ENCODE assay signal across 12 cellular contexts in genomic region chr10:46541017-46541661, GRCh38. TPM values are rescaled to one million over a fixed set of nuclear protein-coding genes. Genes with fewer than 3 reads are reported as not detected.
A peak's percentile ranks its signal among the peaks of the same experiment; 100 is the strongest.
DNase-seq lines count a peak whose midpoint lies in the region; ATAC-seq and TF ChIP-seq lines count a peak whose summit lies in the region.
"Had no signal": no experiment of that assay in that cellular context is flagged by ENCODE, and none has a peak within 500 bp of the region (broad histone marks: within the 10 kb centered on the region; RNA-seq: fewer than 3 reads in every experiment).

No MANE protein-coding gene starts in this region.

- no peaks in the 10 kb centered on the region for H3K27me3 ChIP-seq in body of pancreas
- H3K27me3 ChIP-seq in tibial artery: no peaks in the 10 kb centered on the region

- H3K27ac ChIP-seq in body of pancreas (peak overlapping the region in 2 of 4 donors; percentile 74 to 84), tibial artery (no peak overlapping the region)
- H3K27ac ChIP-seq: C4-2B, PC-9 had no signal

- DNase-seq in activated CD4-positive, alpha-beta T cell treated with anti-CD3 and anti-CD28 coated beads, Interleukin-2, amount 50 U/mL, for 1 hour: peak; percentile 1
- no peak for DNase-seq in activated CD4-positive, alpha-beta T cell treated with anti-CD3 and anti-CD28 coated beads for 1 hour
- DNase-seq in body of pancreas (peak; percentile 38 to 69 (median 53)), islet precursor cell (peak; percentile 87), tibial artery (peak; percentile 22 to 67), kidney tubule cell (ENCODE audit: low spot score) (no peak), RKO (ENCODE audit: low spot score) (no peak)
- DNase-seq: activated naive CD4-positive, alpha-beta T cell treated with Interleukin-2 at 50 U/mL for 16 hours; stimulated activated CD4-positive, alpha-beta T cell treated with anti-CD3 and anti-CD28 coated beads, Interleukin-4, amount 100 ng/mL, for 24 hours had no signal

- H3K9me3 ChIP-seq in body of pancreas: no peaks in the 10 kb centered on the region
- H3K9me3 ChIP-seq in tibial artery: no peaks in the 10 kb centered on the region

- no peak overlapping the region for H3K4me3 ChIP-seq in body of pancreas
- H3K4me3 ChIP-seq in tibial artery: peak overlapping the region; percentile 18 to 34
- H3K4me3 ChIP-seq: PC-9 had no signal

- no peak for TF ChIP-seq POLR2A in body of pancreas (IDR thresholded peaks at IDR 0.05)

- H3K36me3 ChIP-seq in body of pancreas (replicated peaks in 1 of 2; ENCODE audit: insufficient read depth in 1 of 2, low read depth in 2 of 2) (no peaks in the 10 kb centered on the region), tibial artery (no peaks in the 10 kb centered on the region)

- WGBS in body of pancreas, 2 donors: 12 to 29% methylated on average over 29 to 42 of the region's 42 CpGs

- ATAC-seq in body of pancreas: peak; percentile 36
- no peak for ATAC-seq in HG03571 (IDR thresholded peaks at IDR 0.05; ENCODE audit: unreplicated experiment)

- TF ChIP-seq CTCF in body of pancreas (IDR thresholded peaks at IDR 0.05) (peak in 2 of 7 experiments; percentile 9 to 41), tibial artery (IDR thresholded peaks at IDR 0.05) (no peak)

- H3K4me1 ChIP-seq in body of pancreas (peaks cover 25% of the 10 kb centered on the region), tibial artery (peaks cover 0 to 39% (median 20%) of the 10 kb centered on the region in 4 donors)

- intact Hi-C loops in body of pancreas (cut with DNase I): no loop called here
- intact Hi-C loops in tibial artery (cut with DNase I; ENCODE audit: low total_unique reads): no loop called here

RNA-seq across cellular contexts. Expression of gene GPRIN2, which starts 15.3 kb away (rescaled TPM):
- total RNA-seq in body of pancreas: 10 to 100 TPM; 15.8 to 16.3 TPM

RNA-seq across cellular contexts. Expression of gene SYT15, which starts 37.8 kb away (rescaled TPM):
- 1 to 10 TPM; 3.4 to 6.3 TPM for total RNA-seq in body of pancreas

Comparison
In these comparisons a context has a peak if more than half of its experiments do, and no peak if none do; other contexts are left out.
1. DNase-seq: peak in activated CD4-positive, alpha-beta T cell treated with anti-CD3 and anti-CD28 coated beads, Interleukin-2, amount 50 U/mL, for 1 hour (single experiment), body of pancreas (4 of 4), islet precursor cell (single experiment) and tibial artery (2 of 2); none in activated CD4-positive, alpha-beta T cell treated with anti-CD3 and anti-CD28 coated beads for 1 hour (single experiment), kidney tubule cell (single experiment) and RKO (single experiment).
2. H3K4me3 ChIP-seq: peak in tibial artery (2 of 2); none in body of pancreas (0 of 2).